Comparison of ENCODE assay signal across 2 cellular contexts in the genomic region with DNA sequence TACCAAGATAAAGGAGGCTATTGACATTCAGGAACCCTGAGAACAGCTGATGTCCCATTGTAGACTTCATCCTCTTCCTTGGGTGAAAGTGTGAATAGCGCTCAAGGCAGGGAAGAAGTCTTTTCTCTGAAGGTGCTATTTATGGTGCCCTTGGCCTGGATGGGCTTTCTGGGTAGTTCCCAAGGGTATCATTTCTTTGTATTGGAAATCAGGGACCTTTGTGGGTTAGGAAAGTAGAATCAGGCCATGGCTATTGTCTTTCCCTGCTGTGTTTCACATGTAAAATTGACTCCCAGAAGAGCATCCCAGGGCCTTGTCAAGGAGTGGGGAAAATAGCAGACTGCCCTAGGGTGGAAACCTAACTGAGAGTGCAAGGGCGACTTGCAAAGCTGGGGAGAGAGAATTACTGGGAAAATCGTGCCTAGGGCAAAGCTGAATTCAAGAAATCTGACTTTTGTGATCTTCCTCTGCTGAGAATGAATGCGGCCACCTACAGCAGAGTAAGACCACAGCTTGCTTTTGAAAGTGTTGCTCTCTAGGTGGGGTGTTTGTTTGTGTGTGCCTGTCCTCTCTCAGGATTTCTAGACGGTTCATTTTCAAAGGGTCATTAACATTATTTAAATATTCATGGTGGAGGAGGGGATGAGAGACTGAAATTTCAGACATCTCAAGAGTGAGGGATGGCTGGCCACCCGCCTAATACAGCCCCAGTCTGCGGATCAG.
TF ChIP-seq lines count a peak whose summit lies in the region.

No MANE protein-coding gene starts in this region.

TF ChIP-seq in GM23338, 12 proteins besides CTCF, POLR2A, EP300 and RAD21 (continued from another document):
- TF ChIP-seq, protein P1, sequence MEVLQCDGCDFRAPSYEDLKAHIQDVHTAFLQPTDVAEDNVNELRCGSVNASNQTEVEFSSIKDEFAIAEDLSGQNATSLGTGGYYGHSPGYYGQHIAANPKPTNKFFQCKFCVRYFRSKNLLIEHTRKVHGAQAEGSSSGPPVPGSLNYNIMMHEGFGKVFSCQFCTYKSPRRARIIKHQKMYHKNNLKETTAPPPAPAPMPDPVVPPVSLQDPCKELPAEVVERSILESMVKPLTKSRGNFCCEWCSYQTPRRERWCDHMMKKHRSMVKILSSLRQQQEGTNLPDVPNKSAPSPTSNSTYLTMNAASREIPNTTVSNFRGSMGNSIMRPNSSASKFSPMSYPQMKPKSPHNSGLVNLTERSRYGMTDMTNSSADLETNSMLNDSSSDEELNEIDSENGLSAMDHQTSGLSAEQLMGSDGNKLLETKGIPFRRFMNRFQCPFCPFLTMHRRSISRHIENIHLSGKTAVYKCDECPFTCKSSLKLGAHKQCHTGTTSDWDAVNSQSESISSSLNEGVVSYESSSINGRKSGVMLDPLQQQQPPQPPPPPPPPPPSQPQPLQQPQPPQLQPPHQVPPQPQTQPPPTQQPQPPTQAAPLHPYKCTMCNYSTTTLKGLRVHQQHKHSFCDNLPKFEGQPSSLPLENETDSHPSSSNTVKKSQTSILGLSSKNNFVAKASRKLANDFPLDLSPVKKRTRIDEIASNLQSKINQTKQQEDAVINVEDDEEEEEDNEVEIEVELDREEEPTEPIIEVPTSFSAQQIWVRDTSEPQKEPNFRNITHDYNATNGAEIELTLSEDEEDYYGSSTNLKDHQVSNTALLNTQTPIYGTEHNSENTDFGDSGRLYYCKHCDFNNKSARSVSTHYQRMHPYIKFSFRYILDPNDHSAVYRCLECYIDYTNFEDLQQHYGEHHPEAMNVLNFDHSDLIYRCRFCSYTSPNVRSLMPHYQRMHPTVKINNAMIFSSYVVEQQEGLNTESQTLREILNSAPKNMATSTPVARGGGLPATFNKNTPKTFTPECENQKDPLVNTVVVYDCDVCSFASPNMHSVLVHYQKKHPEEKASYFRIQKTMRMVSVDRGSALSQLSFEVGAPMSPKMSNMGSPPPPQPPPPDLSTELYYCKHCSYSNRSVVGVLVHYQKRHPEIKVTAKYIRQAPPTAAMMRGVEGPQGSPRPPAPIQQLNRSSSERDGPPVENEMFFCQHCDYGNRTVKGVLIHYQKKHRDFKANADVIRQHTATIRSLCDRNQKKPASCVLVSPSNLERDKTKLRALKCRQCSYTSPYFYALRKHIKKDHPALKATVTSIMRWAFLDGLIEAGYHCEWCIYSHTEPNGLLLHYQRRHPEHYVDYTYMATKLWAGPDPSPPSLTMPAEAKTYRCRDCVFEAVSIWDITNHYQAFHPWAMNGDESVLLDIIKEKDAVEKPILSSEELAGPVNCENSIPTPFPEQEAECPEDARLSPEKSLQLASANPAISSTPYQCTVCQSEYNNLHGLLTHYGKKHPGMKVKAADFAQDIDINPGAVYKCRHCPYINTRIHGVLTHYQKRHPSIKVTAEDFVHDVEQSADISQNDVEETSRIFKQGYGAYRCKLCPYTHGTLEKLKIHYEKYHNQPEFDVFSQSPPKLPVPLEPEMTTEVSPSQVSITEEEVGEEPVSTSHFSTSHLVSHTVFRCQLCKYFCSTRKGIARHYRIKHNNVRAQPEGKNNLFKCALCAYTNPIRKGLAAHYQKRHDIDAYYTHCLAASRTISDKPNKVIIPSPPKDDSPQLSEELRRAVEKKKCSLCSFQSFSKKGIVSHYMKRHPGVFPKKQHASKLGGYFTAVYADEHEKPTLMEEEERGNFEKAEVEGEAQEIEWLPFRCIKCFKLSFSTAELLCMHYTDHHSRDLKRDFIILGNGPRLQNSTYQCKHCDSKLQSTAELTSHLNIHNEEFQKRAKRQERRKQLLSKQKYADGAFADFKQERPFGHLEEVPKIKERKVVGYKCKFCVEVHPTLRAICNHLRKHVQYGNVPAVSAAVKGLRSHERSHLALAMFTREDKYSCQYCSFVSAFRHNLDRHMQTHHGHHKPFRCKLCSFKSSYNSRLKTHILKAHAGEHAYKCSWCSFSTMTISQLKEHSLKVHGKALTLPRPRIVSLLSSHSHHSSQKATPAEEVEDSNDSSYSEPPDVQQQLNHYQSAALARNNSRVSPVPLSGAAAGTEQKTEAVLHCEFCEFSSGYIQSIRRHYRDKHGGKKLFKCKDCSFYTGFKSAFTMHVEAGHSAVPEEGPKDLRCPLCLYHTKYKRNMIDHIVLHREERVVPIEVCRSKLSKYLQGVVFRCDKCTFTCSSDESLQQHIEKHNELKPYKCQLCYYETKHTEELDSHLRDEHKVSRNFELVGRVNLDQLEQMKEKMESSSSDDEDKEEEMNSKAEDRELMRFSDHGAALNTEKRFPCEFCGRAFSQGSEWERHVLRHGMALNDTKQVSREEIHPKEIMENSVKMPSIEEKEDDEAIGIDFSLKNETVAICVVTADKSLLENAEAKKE (CRISPR knock-in tag; IDR thresholded peaks at IDR 0.05), result peak; percentile 100
- TF ChIP-seq EZH2phosphoT487 (IDR thresholded peaks at IDR 0.05; ENCODE audit: unreplicated experiment) (no peak), NANOG (IDR thresholded peaks at IDR 0.05; ENCODE audit: borderline replicate concordance) (peak; percentile 57; the same call in 1 of the 2 replicates), EZH2 (IDR thresholded peaks at IDR 0.05; ENCODE audit: low read depth, unreplicated experiment) (no peak)
TF ChIP-seq in GM23338: peak in this region for 3.

TF ChIP-seq in WTC11, 78 proteins besides CTCF, POLR2A, EP300 and RAD21 (continued from another document):
- TF ChIP-seq, protein P2, sequence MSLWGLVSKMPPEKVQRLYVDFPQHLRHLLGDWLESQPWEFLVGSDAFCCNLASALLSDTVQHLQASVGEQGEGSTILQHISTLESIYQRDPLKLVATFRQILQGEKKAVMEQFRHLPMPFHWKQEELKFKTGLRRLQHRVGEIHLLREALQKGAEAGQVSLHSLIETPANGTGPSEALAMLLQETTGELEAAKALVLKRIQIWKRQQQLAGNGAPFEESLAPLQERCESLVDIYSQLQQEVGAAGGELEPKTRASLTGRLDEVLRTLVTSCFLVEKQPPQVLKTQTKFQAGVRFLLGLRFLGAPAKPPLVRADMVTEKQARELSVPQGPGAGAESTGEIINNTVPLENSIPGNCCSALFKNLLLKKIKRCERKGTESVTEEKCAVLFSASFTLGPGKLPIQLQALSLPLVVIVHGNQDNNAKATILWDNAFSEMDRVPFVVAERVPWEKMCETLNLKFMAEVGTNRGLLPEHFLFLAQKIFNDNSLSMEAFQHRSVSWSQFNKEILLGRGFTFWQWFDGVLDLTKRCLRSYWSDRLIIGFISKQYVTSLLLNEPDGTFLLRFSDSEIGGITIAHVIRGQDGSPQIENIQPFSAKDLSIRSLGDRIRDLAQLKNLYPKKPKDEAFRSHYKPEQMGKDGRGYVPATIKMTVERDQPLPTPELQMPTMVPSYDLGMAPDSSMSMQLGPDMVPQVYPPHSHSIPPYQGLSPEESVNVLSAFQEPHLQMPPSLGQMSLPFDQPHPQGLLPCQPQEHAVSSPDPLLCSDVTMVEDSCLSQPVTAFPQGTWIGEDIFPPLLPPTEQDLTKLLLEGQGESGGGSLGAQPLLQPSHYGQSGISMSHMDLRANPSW (CRISPR knock-in tag; conservative IDR thresholded peaks at IDR 0.05; ENCODE audit: low read depth), result no peak
- TF ChIP-seq, protein P3, sequence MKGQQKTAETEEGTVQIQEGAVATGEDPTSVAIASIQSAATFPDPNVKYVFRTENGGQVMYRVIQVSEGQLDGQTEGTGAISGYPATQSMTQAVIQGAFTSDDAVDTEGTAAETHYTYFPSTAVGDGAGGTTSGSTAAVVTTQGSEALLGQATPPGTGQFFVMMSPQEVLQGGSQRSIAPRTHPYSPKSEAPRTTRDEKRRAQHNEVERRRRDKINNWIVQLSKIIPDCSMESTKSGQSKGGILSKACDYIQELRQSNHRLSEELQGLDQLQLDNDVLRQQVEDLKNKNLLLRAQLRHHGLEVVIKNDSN (CRISPR knock-in tag; IDR thresholded peaks at IDR 0.05), result peak; percentile 12; the same call in 1 of the 2 replicates
- 0 out of 2 replicates have a peak, but pooled peaks have one; percentile 30 for TF ChIP-seq ETV6 (CRISPR knock-in tag; IDR thresholded peaks at IDR 0.05)
- TF ChIP-seq, protein P4, sequence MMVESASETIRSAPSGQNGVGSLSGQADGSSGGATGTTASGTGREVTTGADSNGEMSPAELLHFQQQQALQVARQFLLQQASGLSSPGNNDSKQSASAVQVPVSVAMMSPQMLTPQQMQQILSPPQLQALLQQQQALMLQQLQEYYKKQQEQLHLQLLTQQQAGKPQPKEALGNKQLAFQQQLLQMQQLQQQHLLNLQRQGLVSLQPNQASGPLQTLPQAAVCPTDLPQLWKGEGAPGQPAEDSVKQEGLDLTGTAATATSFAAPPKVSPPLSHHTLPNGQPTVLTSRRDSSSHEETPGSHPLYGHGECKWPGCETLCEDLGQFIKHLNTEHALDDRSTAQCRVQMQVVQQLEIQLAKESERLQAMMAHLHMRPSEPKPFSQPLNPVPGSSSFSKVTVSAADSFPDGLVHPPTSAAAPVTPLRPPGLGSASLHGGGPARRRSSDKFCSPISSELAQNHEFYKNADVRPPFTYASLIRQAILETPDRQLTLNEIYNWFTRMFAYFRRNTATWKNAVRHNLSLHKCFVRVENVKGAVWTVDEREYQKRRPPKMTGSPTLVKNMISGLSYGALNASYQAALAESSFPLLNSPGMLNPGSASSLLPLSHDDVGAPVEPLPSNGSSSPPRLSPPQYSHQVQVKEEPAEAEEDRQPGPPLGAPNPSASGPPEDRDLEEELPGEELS (CRISPR knock-in tag; IDR thresholded peaks at IDR 0.05), result no peak; the same call in 1 of the 2 replicates
- TF ChIP-seq ZNF416 (CRISPR knock-in tag; IDR thresholded peaks at IDR 0.05), result no peak
- no peak for TF ChIP-seq CREB1 (CRISPR knock-in tag; IDR thresholded peaks at IDR 0.05)
- TF ChIP-seq, protein P5, sequence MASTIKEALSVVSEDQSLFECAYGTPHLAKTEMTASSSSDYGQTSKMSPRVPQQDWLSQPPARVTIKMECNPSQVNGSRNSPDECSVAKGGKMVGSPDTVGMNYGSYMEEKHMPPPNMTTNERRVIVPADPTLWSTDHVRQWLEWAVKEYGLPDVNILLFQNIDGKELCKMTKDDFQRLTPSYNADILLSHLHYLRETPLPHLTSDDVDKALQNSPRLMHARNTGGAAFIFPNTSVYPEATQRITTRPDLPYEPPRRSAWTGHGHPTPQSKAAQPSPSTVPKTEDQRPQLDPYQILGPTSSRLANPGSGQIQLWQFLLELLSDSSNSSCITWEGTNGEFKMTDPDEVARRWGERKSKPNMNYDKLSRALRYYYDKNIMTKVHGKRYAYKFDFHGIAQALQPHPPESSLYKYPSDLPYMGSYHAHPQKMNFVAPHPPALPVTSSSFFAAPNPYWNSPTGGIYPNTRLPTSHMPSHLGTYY (CRISPR knock-in tag; IDR thresholded peaks at IDR 0.05), result 0 out of 2 replicates have a peak, but pooled peaks have one; percentile 64
- TF ChIP-seq ZNF423 (CRISPR knock-in tag; IDR thresholded peaks at IDR 0.05), result peak; percentile 52
- TF ChIP-seq GABPB1 (CRISPR knock-in tag; IDR thresholded peaks at IDR 0.05), result no peak
- TF ChIP-seq, protein P6, sequence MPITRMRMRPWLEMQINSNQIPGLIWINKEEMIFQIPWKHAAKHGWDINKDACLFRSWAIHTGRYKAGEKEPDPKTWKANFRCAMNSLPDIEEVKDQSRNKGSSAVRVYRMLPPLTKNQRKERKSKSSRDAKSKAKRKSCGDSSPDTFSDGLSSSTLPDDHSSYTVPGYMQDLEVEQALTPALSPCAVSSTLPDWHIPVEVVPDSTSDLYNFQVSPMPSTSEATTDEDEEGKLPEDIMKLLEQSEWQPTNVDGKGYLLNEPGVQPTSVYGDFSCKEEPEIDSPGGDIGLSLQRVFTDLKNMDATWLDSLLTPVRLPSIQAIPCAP (CRISPR knock-in tag; IDR thresholded peaks at IDR 0.05), result no peak
- TF ChIP-seq, protein P7, sequence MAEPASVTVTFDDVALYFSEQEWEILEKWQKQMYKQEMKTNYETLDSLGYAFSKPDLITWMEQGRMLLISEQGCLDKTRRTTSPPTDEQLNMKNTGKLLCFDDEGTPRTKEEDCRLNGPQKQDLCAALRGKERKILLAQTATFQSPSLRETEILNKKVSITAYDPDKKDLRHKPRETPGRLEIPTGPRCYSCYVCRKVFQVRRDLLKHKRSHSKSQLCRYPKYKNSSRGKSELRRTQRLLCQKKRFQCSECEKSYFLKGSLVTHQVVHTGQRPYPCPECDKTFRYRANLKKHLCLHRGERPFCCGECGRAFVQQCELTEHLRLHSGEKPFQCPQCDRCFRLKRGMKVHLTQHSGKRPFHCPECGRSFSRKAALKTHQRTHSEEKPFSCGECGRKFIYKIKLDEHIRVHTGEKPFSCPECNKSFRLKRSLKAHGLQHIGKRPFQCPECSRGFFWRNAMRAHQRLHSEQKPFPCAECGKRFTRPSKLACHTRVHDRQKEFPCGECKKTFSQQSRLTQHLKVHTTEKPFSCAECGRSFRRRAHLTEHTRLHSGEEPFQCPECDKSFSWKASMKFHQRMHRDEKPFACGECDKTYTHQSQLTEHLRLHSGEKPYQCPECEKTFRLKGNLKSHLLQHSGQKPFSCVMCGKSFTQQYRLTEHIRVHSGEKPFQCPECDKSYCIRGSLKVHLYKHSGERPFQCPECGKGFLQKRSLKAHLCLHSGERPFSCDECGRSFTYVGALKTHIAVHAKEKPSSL (CRISPR knock-in tag; conservative IDR thresholded peaks at IDR 0.05), result no peak
- TF ChIP-seq, protein P8, sequence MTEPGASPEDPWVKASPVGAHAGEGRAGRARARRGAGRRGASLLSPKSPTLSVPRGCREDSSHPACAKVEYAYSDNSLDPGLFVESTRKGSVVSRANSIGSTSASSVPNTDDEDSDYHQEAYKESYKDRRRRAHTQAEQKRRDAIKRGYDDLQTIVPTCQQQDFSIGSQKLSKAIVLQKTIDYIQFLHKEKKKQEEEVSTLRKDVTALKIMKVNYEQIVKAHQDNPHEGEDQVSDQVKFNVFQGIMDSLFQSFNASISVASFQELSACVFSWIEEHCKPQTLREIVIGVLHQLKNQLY (CRISPR knock-in tag; IDR thresholded peaks at IDR 0.05), result no peak
- TF ChIP-seq, protein P9, sequence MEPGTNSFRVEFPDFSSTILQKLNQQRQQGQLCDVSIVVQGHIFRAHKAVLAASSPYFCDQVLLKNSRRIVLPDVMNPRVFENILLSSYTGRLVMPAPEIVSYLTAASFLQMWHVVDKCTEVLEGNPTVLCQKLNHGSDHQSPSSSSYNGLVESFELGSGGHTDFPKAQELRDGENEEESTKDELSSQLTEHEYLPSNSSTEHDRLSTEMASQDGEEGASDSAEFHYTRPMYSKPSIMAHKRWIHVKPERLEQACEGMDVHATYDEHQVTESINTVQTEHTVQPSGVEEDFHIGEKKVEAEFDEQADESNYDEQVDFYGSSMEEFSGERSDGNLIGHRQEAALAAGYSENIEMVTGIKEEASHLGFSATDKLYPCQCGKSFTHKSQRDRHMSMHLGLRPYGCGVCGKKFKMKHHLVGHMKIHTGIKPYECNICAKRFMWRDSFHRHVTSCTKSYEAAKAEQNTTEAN (CRISPR knock-in tag; IDR thresholded peaks at IDR 0.05), result peak; percentile 62; the same call in 1 of the 2 replicates
